Comparison of ENCODE assay signal across 1 cellular context in the genomic region with DNA sequence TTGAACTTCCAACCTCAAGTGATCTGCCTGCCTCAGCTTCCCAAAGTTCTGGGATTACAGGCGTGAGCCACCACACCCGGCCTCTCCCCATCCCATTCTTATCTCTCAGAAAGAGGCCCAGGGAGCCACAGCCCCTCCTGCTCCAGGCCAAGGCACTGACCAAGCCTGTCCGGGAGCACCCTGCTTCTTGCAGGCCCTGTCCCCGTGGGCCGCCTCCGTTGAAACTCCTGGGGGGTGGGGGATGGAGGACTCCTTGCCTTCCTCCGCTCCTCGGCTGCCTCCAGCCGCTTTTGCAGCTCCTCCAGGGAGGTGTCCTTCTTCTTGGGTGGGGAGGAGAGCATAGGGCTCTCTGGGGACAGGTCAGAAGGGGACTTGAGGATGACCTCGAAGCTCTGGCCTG.
TF ChIP-seq lines count a peak whose summit lies in the region.

No MANE protein-coding gene starts in this region.

TF ChIP-seq in HEK293T, 16 proteins besides CTCF, POLR2A, EP300 and RAD21 (continued from another document):
- TF ChIP-seq, protein P1, sequence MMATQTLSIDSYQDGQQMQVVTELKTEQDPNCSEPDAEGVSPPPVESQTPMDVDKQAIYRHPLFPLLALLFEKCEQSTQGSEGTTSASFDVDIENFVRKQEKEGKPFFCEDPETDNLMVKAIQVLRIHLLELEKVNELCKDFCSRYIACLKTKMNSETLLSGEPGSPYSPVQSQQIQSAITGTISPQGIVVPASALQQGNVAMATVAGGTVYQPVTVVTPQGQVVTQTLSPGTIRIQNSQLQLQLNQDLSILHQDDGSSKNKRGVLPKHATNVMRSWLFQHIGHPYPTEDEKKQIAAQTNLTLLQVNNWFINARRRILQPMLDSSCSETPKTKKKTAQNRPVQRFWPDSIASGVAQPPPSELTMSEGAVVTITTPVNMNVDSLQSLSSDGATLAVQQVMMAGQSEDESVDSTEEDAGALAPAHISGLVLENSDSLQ (IDR thresholded peaks at IDR 0.05): no peak
- TF ChIP-seq TARDBP (IDR thresholded peaks at IDR 0.05) (no peak), BHLHE40 (IDR thresholded peaks at IDR 0.05; ENCODE audit: borderline replicate concordance) (no peak), SUZ12 (IDR thresholded peaks at IDR 0.05) (no peak), ELF4 (IDR thresholded peaks at IDR 0.05) (no peak), SP1 (IDR thresholded peaks at IDR 0.05) (no peak)
